In the genomic region with DNA sequence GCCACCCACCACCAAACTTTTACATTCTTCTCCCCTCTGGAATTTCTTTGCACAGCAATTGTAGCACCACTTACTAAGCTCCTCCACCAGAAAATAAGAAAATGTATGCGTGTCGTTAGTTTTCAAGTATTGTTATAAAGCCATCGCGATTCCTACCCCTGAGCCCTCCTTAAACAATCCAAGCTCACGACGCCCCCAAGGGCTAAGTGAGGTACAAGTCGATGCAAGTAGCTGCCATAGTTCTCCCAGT, we compare ENCODE assay signal across 1 cellular context.
TF ChIP-seq lines count a peak whose summit lies in the region.

No MANE protein-coding gene starts in this region.

TF ChIP-seq in HEK293, 187 proteins besides CTCF, POLR2A, EP300 and RAD21 (continued from another document):
- TF ChIP-seq ZSCAN5A (tag by site-specific recombination; IDR thresholded peaks at IDR 0.05) (no peak), ZNF423 (tag by site-specific recombination; IDR thresholded peaks at IDR 0.05) (no peak)
TF ChIP-seq in HEK293: peak in this region for 5.
